In genomic region chr5:17004441-17005086, GRCh38 we compare ENCODE assay signal across 27 cellular contexts.
A peak's percentile ranks its signal among the peaks of the same experiment; 100 is the strongest.
DNase-seq lines count a peak whose midpoint lies in the region; TF ChIP-seq lines count a peak whose summit lies in the region.
"Had no signal": no experiment of that assay in that cellular context is flagged by ENCODE, and none has a peak within 500 bp of the region (broad histone marks: within the 10 kb centered on the region; RNA-seq: fewer than 3 reads in every experiment).

No MANE protein-coding gene starts in this region.

- H3K9ac ChIP-seq in SK-N-MC (ENCODE audit: insufficient read length) (peak overlapping the region; percentile 48), skeletal muscle satellite cell (ENCODE audit: low read depth, low read length) (peak overlapping the region; percentile 32)

- H3K4me1 Mint-ChIP-seq in mesothelial cell of epicardium: peaks cover 19% of the 10 kb centered on the region
- H3K4me1 Mint-ChIP-seq in activated naive CD8-positive, alpha-beta T cell treated with anti-CD3 and anti-CD28 coated beads for 36 hours: no peaks in the 10 kb centered on the region
- no peaks in the 10 kb centered on the region for H3K4me1 Mint-ChIP-seq in activated CD4-positive, alpha-beta memory T cell treated with anti-CD3 and anti-CD28 coated beads, Interleukin-2, amount 10 ng/mL, durations not matched to agents 7 days and 5 days
- H3K4me1 Mint-ChIP-seq: activated naive CD8-positive, alpha-beta T cell treated with anti-CD3 and anti-CD28 coated beads, Interleukin-2, amount 10 ng/mL, durations not matched to agents 7 days and 5 days; IgD-negative memory B cell; naive thymus-derived CD4-positive, alpha-beta T cell; WTC11 had no signal

- no peaks in the 10 kb centered on the region for H3K36me3 Mint-ChIP-seq in mesothelial cell of epicardium
- no peaks in the 10 kb centered on the region for H3K36me3 Mint-ChIP-seq in activated naive CD8-positive, alpha-beta T cell treated with anti-CD3 and anti-CD28 coated beads for 36 hours
- no peaks in the 10 kb centered on the region for H3K36me3 Mint-ChIP-seq in activated CD4-positive, alpha-beta memory T cell treated with anti-CD3 and anti-CD28 coated beads, Interleukin-2, amount 10 ng/mL, durations not matched to agents 7 days and 5 days (ENCODE audit: low read depth)
- H3K36me3 Mint-ChIP-seq: activated naive CD8-positive, alpha-beta T cell treated with anti-CD3 and anti-CD28 coated beads, Interleukin-2, amount 10 ng/mL, durations not matched to agents 7 days and 5 days; IgD-negative memory B cell; naive thymus-derived CD4-positive, alpha-beta T cell; WTC11 had no signal

- 0 out of 2 replicates have a peak, but pooled peaks cover 3% of the 10 kb centered on the region for H3K4me1 ChIP-seq in HEK293 (ENCODE audit: control insufficient read depth, insufficient read depth, low read length)
- H3K4me1 ChIP-seq in skeletal muscle satellite cell (ENCODE audit: control insufficient read depth, insufficient read depth, low read length): peaks cover 38% of the 10 kb centered on the region
- H3K4me1 ChIP-seq: breast epithelium had no signal

- CTCF ChIA-PET in HEK293 (lab: Yijun Ruan, JAX): no interaction called here
- CTCF ChIA-PET in activated CD4-positive, alpha-beta memory T cell treated with anti-CD3 and anti-CD28 coated beads, Interleukin-2, amount 10 ng/mL, durations not matched to agents 7 days and 5 days (lab: Charles Lee): no interaction called here

- H3K27me3 Mint-ChIP-seq in mesothelial cell of epicardium (ENCODE audit: low read depth): no peaks in the 10 kb centered on the region
- no peaks in the 10 kb centered on the region for H3K27me3 Mint-ChIP-seq in activated naive CD8-positive, alpha-beta T cell treated with anti-CD3 and anti-CD28 coated beads for 36 hours
- H3K27me3 Mint-ChIP-seq in activated CD4-positive, alpha-beta memory T cell treated with anti-CD3 and anti-CD28 coated beads, Interleukin-2, amount 10 ng/mL, durations not matched to agents 7 days and 5 days: no peaks in the 10 kb centered on the region
- H3K27me3 Mint-ChIP-seq: activated naive CD8-positive, alpha-beta T cell treated with anti-CD3 and anti-CD28 coated beads, Interleukin-2, amount 10 ng/mL, durations not matched to agents 7 days and 5 days; IgD-negative memory B cell; naive thymus-derived CD4-positive, alpha-beta T cell; progenitor cell of endocrine pancreas; type B pancreatic cell had no signal

- H3K4me3 ChIP-seq in HEK293 (ENCODE audit: low read depth, low read length): no peak overlapping the region
- peak overlapping the region; percentile 51 for H3K4me3 ChIP-seq in SK-N-MC
- H3K4me3 ChIP-seq in skeletal muscle satellite cell (ENCODE audit: low read length): no peak overlapping the region
- H3K4me3 ChIP-seq: breast epithelium, coronary artery, esophagus squamous epithelium, skin epidermis had no signal

- H3K27ac ChIP-seq in HEK293 (ENCODE audit: extremely low read depth, low read depth, low read length): no peak overlapping the region
- H3K27ac ChIP-seq in SK-N-MC: peak overlapping the region; percentile 90
- H3K27ac ChIP-seq: breast epithelium, coronary artery, esophagus squamous epithelium had no signal

- peak overlapping the region; percentile 52 for H3K4me2 ChIP-seq in skeletal muscle satellite cell (ENCODE audit: low read length)

- TF ChIP-seq CTCF in HEK293 (tag by site-specific recombination; IDR thresholded peaks at IDR 0.05) (no peak), mesothelial cell of epicardium (IDR thresholded peaks at IDR 0.05; ENCODE audit: unreplicated experiment) (no peak)

- no peaks in the 10 kb centered on the region for H3K27me3 ChIP-seq in skeletal muscle satellite cell (ENCODE audit: control insufficient read depth, insufficient read depth, low read length)
- H3K27me3 ChIP-seq: breast epithelium, esophagus squamous epithelium had no signal

- H3K36me3 ChIP-seq in HEK293 (ENCODE audit: control insufficient read depth in 2 of 2, insufficient read depth in 1 of 2, low read length in 2 of 2): no peaks in the 10 kb centered on the region
- no peaks in the 10 kb centered on the region for H3K36me3 ChIP-seq in SK-N-MC (ENCODE audit: insufficient read depth, low read length)
- H3K36me3 ChIP-seq in skeletal muscle satellite cell (ENCODE audit: insufficient read depth, low read length): no peaks in the 10 kb centered on the region
- H3K36me3 ChIP-seq: breast epithelium, esophagus squamous epithelium had no signal

- H3K27ac Mint-ChIP-seq in mesothelial cell of epicardium: peak overlapping the region; percentile 3
- H3K27ac Mint-ChIP-seq in activated naive CD8-positive, alpha-beta T cell treated with anti-CD3 and anti-CD28 coated beads for 36 hours: no peak overlapping the region
- no peak overlapping the region for H3K27ac Mint-ChIP-seq in activated CD4-positive, alpha-beta memory T cell treated with anti-CD3 and anti-CD28 coated beads, Interleukin-2, amount 10 ng/mL, durations not matched to agents 7 days and 5 days
- H3K27ac Mint-ChIP-seq: activated naive CD8-positive, alpha-beta T cell treated with anti-CD3 and anti-CD28 coated beads, Interleukin-2, amount 10 ng/mL, durations not matched to agents 7 days and 5 days; IgD-negative memory B cell; naive thymus-derived CD4-positive, alpha-beta T cell; progenitor cell of endocrine pancreas; type B pancreatic cell; WTC11 had no signal

- no peak overlapping the region for H3K4me3 Mint-ChIP-seq in mesothelial cell of epicardium
- no peak overlapping the region for H3K4me3 Mint-ChIP-seq in activated naive CD8-positive, alpha-beta T cell treated with anti-CD3 and anti-CD28 coated beads for 36 hours
- H3K4me3 Mint-ChIP-seq in activated CD4-positive, alpha-beta memory T cell treated with anti-CD3 and anti-CD28 coated beads, Interleukin-2, amount 10 ng/mL, durations not matched to agents 7 days and 5 days: no peak overlapping the region
- H3K4me3 Mint-ChIP-seq: activated naive CD8-positive, alpha-beta T cell treated with anti-CD3 and anti-CD28 coated beads, Interleukin-2, amount 10 ng/mL, durations not matched to agents 7 days and 5 days; IgD-negative memory B cell; naive thymus-derived CD4-positive, alpha-beta T cell; type B pancreatic cell; WTC11 had no signal

- no peak for DNase-seq in SK-N-MC (ENCODE audit: low read depth, low spot score)
- DNase-seq in mesothelial cell of epicardium (ENCODE audit: low spot score in 2 of 2, unreplicated experiment in 2 of 2): no peak
- DNase-seq in stimulated activated CD4-positive, alpha-beta T cell treated with anti-CD3 and anti-CD28 coated beads, Interleukin-4, amount 100 ng/mL, for 4 hours: no peak
- DNase-seq in activated naive CD8-positive, alpha-beta T cell treated with anti-CD3 and anti-CD28 coated beads for 36 hours: no peak
- no peak for DNase-seq in T-helper 2 cell
- no peak for DNase-seq in activated CD4-positive, alpha-beta memory T cell treated with anti-CD3 and anti-CD28 coated beads, Interleukin-2, amount 10 ng/mL, durations not matched to agents 7 days and 5 days
- DNase-seq: activated CD8-positive, alpha-beta memory T cell treated with anti-CD3 and anti-CD28 coated beads, Interleukin-2, amount 50 U/mL, for 4 hours; activated naive CD8-positive, alpha-beta T cell treated with anti-CD3 and anti-CD28 coated beads, Interleukin-2, amount 10 ng/mL, durations not matched to agents 7 days and 5 days; C1 segment of cervical spinal cord; esophagus squamous epithelium; glutamatergic neuron; kidney glomerular epithelial cell; mammary epithelial cell; naive thymus-derived CD4-positive, alpha-beta T cell; NCI-H1417; NCI-H2107; NCI-H510A treated with DMSO at 0.1 percent for 48 hours; stimulated activated naive CD4-positive, alpha-beta T cell had no signal

- POLR2A ChIA-PET in HEK293 (lab: Yijun Ruan, JAX): no interaction called here
- POLR2A ChIA-PET in activated CD4-positive, alpha-beta memory T cell treated with anti-CD3 and anti-CD28 coated beads, Interleukin-2, amount 10 ng/mL, durations not matched to agents 7 days and 5 days (lab: Charles Lee): no interaction called here

- H3K9me3 Mint-ChIP-seq in mesothelial cell of epicardium: no peaks in the 10 kb centered on the region
- no peaks in the 10 kb centered on the region for H3K9me3 Mint-ChIP-seq in activated naive CD8-positive, alpha-beta T cell treated with anti-CD3 and anti-CD28 coated beads for 36 hours
- H3K9me3 Mint-ChIP-seq in activated CD4-positive, alpha-beta memory T cell treated with anti-CD3 and anti-CD28 coated beads, Interleukin-2, amount 10 ng/mL, durations not matched to agents 7 days and 5 days: peaks cover 2% of the 10 kb centered on the region
- H3K9me3 Mint-ChIP-seq: type B pancreatic cell, WTC11 had no signal

- no peaks in the 10 kb centered on the region for H3K9me3 ChIP-seq in HEK293 (ENCODE audit: control insufficient read depth, insufficient read depth, low read depth, low read length)
- no peaks in the 10 kb centered on the region for H3K9me3 ChIP-seq in SK-N-MC (ENCODE audit: low read depth, low read length)
- no peaks in the 10 kb centered on the region for H3K9me3 ChIP-seq in skeletal muscle satellite cell (replicated peaks; ENCODE audit: low read length)
- H3K9me3 ChIP-seq: breast epithelium, esophagus squamous epithelium had no signal

TF ChIP-seq in HEK293, 187 proteins besides CTCF, POLR2A, EP300 and RAD21:
- TF ChIP-seq MZF1 (tag by site-specific recombination; IDR thresholded peaks at IDR 0.05; ENCODE audit: borderline replicate concordance): peak; percentile 32; the same call in 1 of the 2 replicates
- no peak for TF ChIP-seq ZNF174 (tag by site-specific recombination; IDR thresholded peaks at IDR 0.05)
